ENCODE assay signal across 35 cellular contexts in genomic region chr20:47179267-47179666, GRCh38.
DNase-seq lines count a peak whose midpoint lies in the region; ATAC-seq, FAIRE-seq and TF ChIP-seq lines count a peak whose summit lies in the region.
"Had no signal": no experiment of that assay in that cellular context is flagged by ENCODE, and none has a peak within 500 bp of the region (broad histone marks: within the 10 kb centered on the region; RNA-seq: fewer than 3 reads in every experiment).

No MANE protein-coding gene starts in this region.

- H3K4me2 ChIP-seq in H1 (ENCODE audit: insufficient read depth in 1 of 2, low read depth in 2 of 2, low read length in 2 of 2), result no peak overlapping the region
- H3K4me2 ChIP-seq: A549; BLaER1; BLaER1 treated with 17β-estradiol and CSF1 and Interleukin-3, amounts not matched to agents 10 nM and 100 nM had no signal

- H3K36me3 ChIP-seq in HEK293 (ENCODE audit: control insufficient read depth in 2 of 2, insufficient read depth in 1 of 2, low read length in 2 of 2) (peaks cover 0 to 6% of the 10 kb centered on the region in 2 experiments; a peak in 1 of 3 replicates), H1 (ENCODE audit: control insufficient read depth in 2 of 4, insufficient read depth in 4 of 4, low read length in 3 of 4) (no peaks in the 10 kb centered on the region)
- H3K36me3 ChIP-seq: BE2C; BLaER1; BLaER1 treated with 17β-estradiol and CSF1 and Interleukin-3, amounts not matched to agents 10 nM and 100 nM had no signal

- H3K27ac ChIP-seq in HEK293 (ENCODE audit: extremely low read depth, low read depth, low read length) (no peak overlapping the region), H1 (ENCODE audit: low read depth, low read length) (no peak overlapping the region)
- H3K27ac ChIP-seq: 22Rv1; A549; BLaER1; BLaER1 treated with 17β-estradiol and CSF1 and Interleukin-3, amounts not matched to agents 10 nM and 100 nM; C4-2B had no signal

- peaks cover 0 to 3% (median 0%) of the 10 kb centered on the region in 4 experiments; a peak in 1 of 7 replicates for H3K27me3 ChIP-seq in H1 (replicated peaks in 1 of 4; ENCODE audit: control insufficient read depth in 3 of 4, extremely low read depth in 1 of 4, insufficient read depth in 3 of 4, low read length in 3 of 4)
- H3K27me3 ChIP-seq: BLaER1; BLaER1 treated with 17β-estradiol and CSF1 and Interleukin-3, amounts not matched to agents 10 nM and 100 nM had no signal

- H3K4ac ChIP-seq in H1 (replicated peaks; ENCODE audit: insufficient read length, low read depth, low read length), result no peak overlapping the region

- peak; percentile 84 for FAIRE-seq in HTR-8/SVneo (lab: Jason Lieb, UNC)
- no peak for FAIRE-seq in H1 (lab: Jason Lieb, UNC)
- FAIRE-seq in urothelium cell line (lab: Jason Lieb, UNC), result peak; percentile 89
- no peak for FAIRE-seq in frontal cortex (lab: Jason Lieb, UNC)
- FAIRE-seq: A204.1, A549, D721Med had no signal

- H3K4me1 ChIP-seq in HEK293 (ENCODE audit: control insufficient read depth, insufficient read depth, low read length), result no peaks in the 10 kb centered on the region
- peaks cover 0 to 2% (median 0%) of the 10 kb centered on the region in 4 experiments; a peak in 1 of 7 replicates for H3K4me1 ChIP-seq in H1 (replicated peaks in 1 of 4; ENCODE audit: control insufficient read depth in 3 of 4, insufficient read depth in 4 of 4, low read length in 3 of 4)
- H3K4me1 ChIP-seq: A549, BE2C, BLaER1, Caco-2 had no signal

- H3K14ac ChIP-seq in H1 (ENCODE audit: insufficient read length), result no peak overlapping the region

- H3K9me3 ChIP-seq in HEK293 (ENCODE audit: control insufficient read depth, insufficient read depth, low read depth, low read length) (no peaks in the 10 kb centered on the region), H1 (ENCODE audit: insufficient read depth in 2 of 2, low read depth in 1 of 2, low read length in 1 of 2) (no peaks in the 10 kb centered on the region)
- H3K9me3 ChIP-seq: A549, BE2C, BLaER1 had no signal

- H3K4me3 ChIP-seq in HEK293 (ENCODE audit: low read depth, low read length), result no peak overlapping the region
- H3K4me3 ChIP-seq in H1 (ENCODE audit: extremely low read depth in 1 of 4, insufficient read depth in 2 of 4, low read depth in 3 of 4, low read length in 4 of 4), result no peak overlapping the region
- H3K4me3 ChIP-seq: A549; BLaER1; BLaER1 treated with 17β-estradiol and CSF1 and Interleukin-3, amounts not matched to agents 10 nM and 100 nM had no signal

- POLR2A ChIA-PET in HEK293 (lab: Yijun Ruan, JAX) (no interaction called here), H1 (lab: Charles Lee; ENCODE audit: partially characterized antibody) (no interaction called here)

- H3K23ac ChIP-seq in H1 (ENCODE audit: insufficient read length), result no peak overlapping the region

- TF ChIP-seq RAD21 in H1 (IDR thresholded peaks at IDR 0.05 in 1 of 2, conservative IDR thresholded peaks at IDR 0.05 in 1 of 2; ENCODE audit: low read depth in 2 of 2, low read length in 2 of 2), result no peak

- no peak overlapping the region for H4K91ac ChIP-seq in H1 (replicated peaks; ENCODE audit: insufficient read length, low read length)

- no peak overlapping the region for H3K9ac ChIP-seq in H1 (replicated peaks in 1 of 4; ENCODE audit: extremely low read depth in 1 of 4, low read depth in 3 of 4, low read length in 3 of 4)
- H3K9ac ChIP-seq: BLaER1; BLaER1 treated with 17β-estradiol and CSF1 and Interleukin-3, amounts not matched to agents 10 nM and 100 nM had no signal

- H3K79me2 ChIP-seq in H1 (ENCODE audit: control insufficient read depth in 1 of 2, insufficient read depth in 2 of 2, low read length in 2 of 2), result no peaks in the 10 kb centered on the region

- no peaks in the 10 kb centered on the region for H4K20me1 ChIP-seq in H1 (replicated peaks in 1 of 2; ENCODE audit: control insufficient read depth in 1 of 2, insufficient read depth in 2 of 2, low read length in 2 of 2)
- H4K20me1 ChIP-seq: BLaER1; BLaER1 treated with 17β-estradiol and CSF1 and Interleukin-3, amounts not matched to agents 10 nM and 100 nM had no signal

- no peak overlapping the region for H2BK20ac ChIP-seq in H1 (ENCODE audit: low read length)

- CTCF ChIA-PET in HEK293 (lab: Yijun Ruan, JAX), result interaction anchor here (0.9 kb wide), 1 partner anchor 18 kb away, joined by 3 read pairs; no protein-coding TSS in a partner anchor
- CTCF ChIA-PET in H1 (lab: Charles Lee; ENCODE audit: partially characterized antibody), result interaction anchor here (0.6 to 1.1 kb wide), 3 partner anchors 48 to 421 kb away, joined by 3 to 4 read pairs (median 3); no protein-coding TSS in a partner anchor

- H2AK5ac ChIP-seq in H1 (ENCODE audit: low read depth, low read length), result no peak overlapping the region

- H3K18ac ChIP-seq in H1 (ENCODE audit: extremely low read depth, low read length), result no peak overlapping the region

- H2BK12ac ChIP-seq in H1 (ENCODE audit: low read depth, low read length), result no peak overlapping the region

- H2BK15ac ChIP-seq in H1 (ENCODE audit: low read length), result no peak overlapping the region

- no peak overlapping the region for H2AFZ ChIP-seq in H1 (ENCODE audit: low read length)

- TF ChIP-seq EP300 in H1 (IDR thresholded peaks at IDR 0.05; ENCODE audit: borderline replicate concordance in 1 of 2, low read depth in 2 of 2, low read length in 2 of 2), result no peak

- ATAC-seq in omental fat pad (ENCODE audit: low FRiP score), result no peak
- ATAC-seq: A549; CD8-positive, alpha-beta T cell had no signal

- TF ChIP-seq POLR2A in H1 (IDR thresholded peaks at IDR 0.05; ENCODE audit: control extremely low read depth in 1 of 2, low read depth in 2 of 2, low read length in 2 of 2), result no peak

- TF ChIP-seq CTCF in HEK293 (tag by site-specific recombination; IDR thresholded peaks at IDR 0.05), result no peak
- TF ChIP-seq CTCF in H1 (IDR thresholded peaks at IDR 0.05; ENCODE audit: control extremely low read depth in 1 of 3, insufficient read depth in 1 of 3, low read depth in 1 of 3, low read length in 3 of 3), result no peak
- no peak for TF ChIP-seq CTCF in omental fat pad (IDR thresholded peaks at IDR 0.05)

- no peaks in the 10 kb centered on the region for H3K79me1 ChIP-seq in H1 (ENCODE audit: low read depth, low read length)

- H3K56ac ChIP-seq in H1 (replicated peaks; ENCODE audit: insufficient read length, low read depth, low read length), result peak overlapping the region; percentile 94

- no peak overlapping the region for H2BK120ac ChIP-seq in H1 (replicated peaks; ENCODE audit: low read depth, low read length)

- DNase-seq in HTR-8/SVneo (ENCODE audit: insufficient read length, low spot score) (no peak), H1 (ENCODE audit: low read depth in 1 of 2, low spot score in 2 of 2) (no peak), urothelium cell line (ENCODE audit: low spot score) (no peak), HuH-7 (ENCODE audit: low spot score) (no peak), omental fat pad (ENCODE audit: low spot score) (no peak), OCI-M2 (lab: John Stamatoyannopoulos, UW; ENCODE audit: unreplicated experiment) (no peak), frontal cortex (ENCODE audit: low spot score in 2 of 2) (no peak)
- DNase-seq: 8988T; ACHN; AML-193; BE2C; C1 segment of cervical spinal cord; Caco-2; Calu3; CD4-positive, alpha-beta memory T cell; CD4-positive, alpha-beta T cell; CD4-positive, CD25-positive, alpha-beta regulatory T cell; CD8-positive, alpha-beta memory T cell; CD8-positive, alpha-beta T cell; COR-L47; DMS 273 treated with DMSO at 0.1 percent for 48 hours; DMS153; DMS53; DMS79; DMS79 treated with DMSO at 0.1 percent for 48 hours; DND-41; EL had no signal

- H4K5ac ChIP-seq in H1 (ENCODE audit: insufficient read length, low read depth, low read length), result no peak overlapping the region

- no peak overlapping the region for H2BK5ac ChIP-seq in H1 (ENCODE audit: low read depth, low read length)

- peaks cover 6% of the 10 kb centered on the region; the same call in 1 of the 2 replicates for H3K23me2 ChIP-seq in H1 (ENCODE audit: low read depth, low read length)

- no peak overlapping the region for H4K8ac ChIP-seq in H1 (ENCODE audit: extremely low read depth, insufficient read depth, low read length)

TF ChIP-seq in HEK293, 187 proteins besides CTCF, POLR2A, EP300 and RAD21 (continues in another document):
- TF ChIP-seq ZNF366 (tag by site-specific recombination; conservative IDR thresholded peaks at IDR 0.05), result peak; percentile 42; the same call in 1 of the 2 replicates
- no peak for TF ChIP-seq ZNF248 (tag by site-specific recombination; IDR thresholded peaks at IDR 0.05)
- TF ChIP-seq ZNF660 (tag by site-specific recombination; IDR thresholded peaks at IDR 0.05), result no peak
- TF ChIP-seq, protein P1, sequence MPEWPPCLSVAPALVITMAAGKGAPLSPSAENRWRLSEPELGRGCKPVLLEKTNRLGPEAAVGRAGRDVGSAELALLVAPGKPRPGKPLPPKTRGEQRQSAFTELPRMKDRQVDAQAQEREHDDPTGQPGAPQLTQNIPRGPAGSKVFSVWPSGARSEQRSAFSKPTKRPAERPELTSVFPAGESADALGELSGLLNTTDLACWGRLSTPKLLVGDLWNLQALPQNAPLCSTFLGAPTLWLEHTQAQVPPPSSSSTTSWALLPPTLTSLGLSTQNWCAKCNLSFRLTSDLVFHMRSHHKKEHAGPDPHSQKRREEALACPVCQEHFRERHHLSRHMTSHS (tag by site-specific recombination; IDR thresholded peaks at IDR 0.05), result no peak
- TF ChIP-seq ZNF514 (tag by site-specific recombination; IDR thresholded peaks at IDR 0.05), result no peak
- TF ChIP-seq ZNF214 (tag by site-specific recombination; IDR thresholded peaks at IDR 0.05; ENCODE audit: borderline replicate concordance), result no peak
- no peak for TF ChIP-seq ZNF776 (tag by site-specific recombination; IDR thresholded peaks at IDR 0.05; ENCODE audit: borderline replicate concordance)
- TF ChIP-seq ZNF350 (tag by site-specific recombination; IDR thresholded peaks at IDR 0.05), result no peak

TF ChIP-seq in H1, 55 proteins besides CTCF, POLR2A, EP300 and RAD21 (continues in another document):
- no peak for TF ChIP-seq TAF1 (IDR thresholded peaks at IDR 0.05; ENCODE audit: low read depth, low read length)
- TF ChIP-seq SIX5 (IDR thresholded peaks at IDR 0.05; ENCODE audit: low read depth, low read length), result no peak
- TF ChIP-seq ASH2L (IDR thresholded peaks at IDR 0.05; ENCODE audit: low read length), result no peak
- TF ChIP-seq SAP30 (IDR thresholded peaks at IDR 0.05; ENCODE audit: insufficient read depth, insufficient replicate concordance, low read length), result no peak
- TF ChIP-seq SP4 (IDR thresholded peaks at IDR 0.05; ENCODE audit: low read length), result no peak
- TF ChIP-seq EZH2 (IDR thresholded peaks at IDR 0.05; ENCODE audit: low read depth, low read length, severe bottlenecking), result no peak
- TF ChIP-seq, protein P2, sequence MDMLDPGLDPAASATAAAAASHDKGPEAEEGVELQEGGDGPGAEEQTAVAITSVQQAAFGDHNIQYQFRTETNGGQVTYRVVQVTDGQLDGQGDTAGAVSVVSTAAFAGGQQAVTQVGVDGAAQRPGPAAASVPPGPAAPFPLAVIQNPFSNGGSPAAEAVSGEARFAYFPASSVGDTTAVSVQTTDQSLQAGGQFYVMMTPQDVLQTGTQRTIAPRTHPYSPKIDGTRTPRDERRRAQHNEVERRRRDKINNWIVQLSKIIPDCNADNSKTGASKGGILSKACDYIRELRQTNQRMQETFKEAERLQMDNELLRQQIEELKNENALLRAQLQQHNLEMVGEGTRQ (IDR thresholded peaks at IDR 0.05; ENCODE audit: low read length), result no peak
- TF ChIP-seq POU5F1 (IDR thresholded peaks at IDR 0.05; ENCODE audit: low read depth, low read length), result no peak
